In the genomic region with DNA sequence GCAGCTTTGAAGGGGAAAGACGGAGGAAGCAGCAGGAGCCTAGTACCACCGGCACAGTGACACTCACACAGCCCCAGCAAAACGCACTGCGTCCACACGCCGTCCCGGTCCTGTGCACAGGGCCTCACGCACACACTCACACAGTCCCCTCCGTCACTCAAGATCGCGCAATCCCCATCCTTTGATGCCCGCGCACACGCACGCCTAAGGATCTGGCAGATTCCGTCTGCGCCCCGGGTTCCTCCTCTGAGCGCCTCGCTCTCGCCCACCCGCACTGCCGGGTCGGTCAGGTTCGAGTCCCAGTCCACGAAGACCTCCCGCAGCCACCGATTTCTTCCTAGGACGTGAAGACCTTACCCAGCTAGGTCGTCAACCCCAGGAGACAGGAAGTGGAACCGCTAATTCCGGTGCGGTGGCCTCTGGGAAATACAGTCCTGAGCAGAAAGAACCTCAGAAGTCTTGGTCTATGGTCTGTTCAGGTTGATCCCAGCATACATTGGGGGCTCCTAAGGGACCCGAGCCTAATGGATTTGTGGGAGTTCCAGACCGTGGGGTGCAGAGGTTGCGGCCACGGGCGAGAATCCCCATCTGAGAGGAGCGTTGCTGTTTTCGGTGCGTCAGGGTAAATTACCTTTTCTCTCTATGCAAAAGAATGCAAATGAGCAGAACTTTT, we compare ENCODE assay signal across 7 cellular contexts. TPM values are rescaled to one million over a fixed set of nuclear protein-coding genes. Genes with fewer than 3 reads are reported as not detected.
DNase-seq lines count a peak whose midpoint lies in the region; ATAC-seq, FAIRE-seq and TF ChIP-seq lines count a peak whose summit lies in the region.

A gene (minus strand): TSS at position 400 of the 673 bp plus-strand sequence. CDS start 5,899 bp downstream, outside the sequence.

- H3K36me3 Mint-ChIP-seq in activated B cell treated with CpG ODN at 0.5 μM for 24 hours (ENCODE audit: low read depth) = peaks cover 24% of the 10 kb centered on the region

- H3K36me3 ChIP-seq in keratinocyte (ENCODE audit: control insufficient read depth in 2 of 2, extremely low read depth in 1 of 2, insufficient read depth in 2 of 2, low read length in 2 of 2) = no peaks in the 10 kb centered on the region

- peaks cover 2% of the 10 kb centered on the region for H3K9me3 ChIP-seq in keratinocyte (ENCODE audit: control insufficient read depth, low read depth, low read length)

- DNase-seq in NCI-H2196 treated with DMSO at 0.1 percent for 48 hours (lab: John Stamatoyannopoulos, UW; ENCODE audit: unreplicated experiment) = peak; percentile 5
- DNase-seq in activated B cell treated with CpG ODN at 0.5 μM for 24 hours = peak; percentile 67
- DNase-seq in central memory CD4-positive, alpha-beta T cell = peak; percentile 70
- DNase-seq in keratinocyte (ENCODE audit: low read depth, low spot score) = no peak
- DNase-seq in stimulated activated CD4-positive, alpha-beta T cell treated with anti-CD3 and anti-CD28 coated beads, Interleukin-12 subunit alpha, Interleukin-12 subunit beta, amount 100 ng/mL, for 48 hours (ENCODE audit: low read depth in 2 of 3, low spot score in 1 of 3) = peak; percentile 48 to 58 (median 52)

- intact Hi-C loops in activated B cell treated with CpG ODN at 0.5 μM for 24 hours (cut with micrococcal nuclease) = loop anchor here (1.0 kb wide), 3 partner anchors 34 to 85 kb away; a partner anchor contains a TSS

- H4K20me1 ChIP-seq in keratinocyte (ENCODE audit: control insufficient read depth, extremely low read depth, insufficient read depth, low read length) = no peaks in the 10 kb centered on the region

- no peaks in the 10 kb centered on the region for H3K9me1 ChIP-seq in keratinocyte (ENCODE audit: control insufficient read depth, extremely low read depth, insufficient read depth, low read length)

- H3K4me1 ChIP-seq in keratinocyte (ENCODE audit: control insufficient read depth, extremely low read depth, insufficient read depth, low read length) = peaks cover 11% of the 10 kb centered on the region

- POLR2A ChIA-PET in activated B cell treated with CpG ODN at 0.5 μM for 24 hours (lab: Charles Lee) = interaction anchor here (0.5 to 2.8 kb wide), 10 partner anchors 10 to 410 kb away, joined by 3 to 22 read pairs (median 4); a partner anchor contains a TSS

- TF ChIP-seq CTCF in activated B cell treated with CpG ODN at 0.5 μM for 24 hours (IDR thresholded peaks at IDR 0.05) = no peak
- TF ChIP-seq CTCF in keratinocyte (optimal IDR thresholded peaks at IDR 0.05 in 1 of 3, IDR thresholded peaks at IDR 0.05 in 1 of 3, conservative IDR thresholded peaks at IDR 0.05 in 1 of 3; ENCODE audit: extremely low read depth in 1 of 3, insufficient read depth in 2 of 3, low read length in 3 of 3) = no peak

- CTCF ChIA-PET in activated B cell treated with CpG ODN at 0.5 μM for 24 hours (lab: Charles Lee) = interaction anchor here (1.7 to 2.8 kb wide), 2 partner anchors 85 to 86 kb away, joined by 5 to 8 read pairs; a partner anchor contains a TSS

- no peaks in the 10 kb centered on the region for H3K27me3 ChIP-seq in keratinocyte (ENCODE audit: control insufficient read depth, extremely low read depth, insufficient read depth, low read length)

- H3K27ac Mint-ChIP-seq in activated B cell treated with CpG ODN at 0.5 μM for 24 hours = peak within 1 kb of the TSS; percentile 98

- H3K9me3 Mint-ChIP-seq in activated B cell treated with CpG ODN at 0.5 μM for 24 hours = peaks cover 23% of the 10 kb centered on the region

- peak within 1 kb of the TSS; percentile 99 for H3K4me2 ChIP-seq in keratinocyte (ENCODE audit: control insufficient read depth, extremely low read depth, insufficient read depth, low read depth, low read length)

- H2AFZ ChIP-seq in keratinocyte (ENCODE audit: control insufficient read depth, low read length) = peak within 1 kb of the TSS; percentile 92

- peak; percentile 77 for ATAC-seq in HG03039 (IDR thresholded peaks at IDR 0.05; ENCODE audit: unreplicated experiment)
- ATAC-seq in activated B cell treated with CpG ODN at 0.5 μM for 24 hours (ENCODE audit: low read depth) = peak; percentile 90

- peak within 1 kb of the TSS; percentile 100 for H3K4me3 Mint-ChIP-seq in activated B cell treated with CpG ODN at 0.5 μM for 24 hours

- peaks cover 48% of the 10 kb centered on the region for H3K4me1 Mint-ChIP-seq in activated B cell treated with CpG ODN at 0.5 μM for 24 hours

- H3K79me2 ChIP-seq in keratinocyte (ENCODE audit: control insufficient read depth, insufficient read depth, low read length) = peaks cover 24% of the 10 kb centered on the region

- H3K9ac ChIP-seq in keratinocyte (ENCODE audit: control insufficient read depth, extremely low read depth, insufficient read depth, low read length) = peak within 1 kb of the TSS; percentile 61

- TF ChIP-seq POLR2A in GM15510 (IDR thresholded peaks at IDR 0.05; ENCODE audit: borderline replicate concordance, extremely low read depth, insufficient read length) = peak; percentile 50

- FAIRE-seq in keratinocyte (lab: Jason Lieb, UNC) = peak; percentile 93

- peak within 1 kb of the TSS; percentile 52 for H3K27ac ChIP-seq in keratinocyte (ENCODE audit: control insufficient read depth, insufficient read depth, low read length)

- H3K27me3 Mint-ChIP-seq in activated B cell treated with CpG ODN at 0.5 μM for 24 hours = peaks cover 6% of the 10 kb centered on the region

- dilution Hi-C loops in keratinocyte (cut with MboI; ENCODE audit: extremely low pct_ligation_motif_present, low sequenced_read_pairs) = no loop called here

- peak within 1 kb of the TSS; percentile 64 to 97 (median 84) for H3K4me3 ChIP-seq in keratinocyte (ENCODE audit: control insufficient read depth in 2 of 3, extremely low read depth in 1 of 3, insufficient read depth in 2 of 3, low read depth in 1 of 3, low read length in 3 of 3)

RNA-seq across cellular contexts. Expression of the gene that starts here (rescaled TPM):
- 36.4 and 51.1 TPM in 2 replicates for total RNA-seq in activated B cell treated with CpG ODN at 0.5 μM for 24 hours
- 5.3 to 8.3 TPM (median 6.3 TPM) in 3 replicates for polyA plus RNA-seq in keratinocyte
- polyA plus RNA-seq in keratinocyte (2011; ENCODE audit: low read depth) = 4.3 TPM
- polyA plus RNA-seq in keratinocyte (2011; cell fraction: cytosol; rRNA removed) = 4.2 and 4.7 TPM in 2 replicates
- 6.7 and 9.9 TPM in 2 replicates for polyA plus RNA-seq in keratinocyte (2011; cell fraction: nucleus; rRNA removed)
- 2.9 and 5.4 TPM in 2 replicates for polyA plus RNA-seq in keratinocyte (2012; ENCODE audit: low replicate concordance)
- 4.6 to 27.3 TPM (median 5.5 TPM) in 3 replicates for polyA minus RNA-seq in keratinocyte
- 3.5 TPM for polyA minus RNA-seq in keratinocyte (2011; cell fraction: cytosol; rRNA and poly(A)+ RNA removed)
- polyA minus RNA-seq in keratinocyte (2011; cell fraction: nucleus; rRNA and poly(A)+ RNA removed) = 8.3 and 12.6 TPM in 2 replicates
